14 cellular contexts compared by ENCODE assay signal in the genomic region with DNA sequence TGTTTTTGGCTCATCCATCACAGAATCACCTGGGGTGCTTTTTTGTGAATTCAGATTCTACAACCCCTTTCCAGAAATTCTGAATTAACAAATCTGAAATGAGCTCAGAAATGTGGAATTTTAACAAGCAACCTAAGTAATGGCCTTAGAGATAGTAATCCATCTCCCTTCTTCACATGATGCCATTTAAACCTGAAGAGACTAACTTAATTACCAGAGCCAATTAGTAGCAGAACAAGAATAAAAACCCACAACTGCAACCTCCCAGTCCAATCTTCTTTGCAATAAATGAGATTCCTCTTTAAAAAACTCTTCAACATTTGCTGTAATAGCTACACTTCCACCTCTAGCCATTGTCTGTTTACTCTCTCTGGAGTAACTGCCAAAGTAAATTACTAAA.
DNase-seq lines count a peak whose midpoint lies in the region; ATAC-seq and TF ChIP-seq lines count a peak whose summit lies in the region.
"Had no signal": no experiment of that assay in that cellular context is flagged by ENCODE, and none has a peak within 500 bp of the region (broad histone marks: within the 10 kb centered on the region; RNA-seq: fewer than 3 reads in every experiment).

No MANE protein-coding gene starts in this region.

- no peaks in the 10 kb centered on the region for H3K9me3 Mint-ChIP-seq in activated CD8-positive, alpha-beta memory T cell treated with anti-CD3 and anti-CD28 coated beads, Interleukin-2, amount 10 ng/mL, durations not matched to agents 7 days and 5 days (ENCODE audit: low read depth)
- no peaks in the 10 kb centered on the region for H3K9me3 Mint-ChIP-seq in immature natural killer cell
- H3K9me3 Mint-ChIP-seq in T-cell, result no peaks in the 10 kb centered on the region

- peak overlapping the region; percentile 43 for H3K27ac Mint-ChIP-seq in activated CD8-positive, alpha-beta memory T cell treated with anti-CD3 and anti-CD28 coated beads, Interleukin-2, amount 10 ng/mL, durations not matched to agents 7 days and 5 days
- H3K27ac Mint-ChIP-seq in immature natural killer cell (peak overlapping the region in 4 of 6 donors; percentile 6 to 64 (median 36)), T-cell (no peak overlapping the region)

- no peak overlapping the region for H3K27ac ChIP-seq in HEK293 (ENCODE audit: extremely low read depth, low read depth, low read length)

- CTCF ChIA-PET in activated CD8-positive, alpha-beta memory T cell treated with anti-CD3 and anti-CD28 coated beads, Interleukin-2, amount 10 ng/mL, durations not matched to agents 7 days and 5 days (lab: Charles Lee), result interaction anchor here (1.4 kb wide), 1 partner anchor 14 kb away, joined by 4 read pairs; no protein-coding TSS in a partner anchor
- CTCF ChIA-PET in HEK293 (lab: Yijun Ruan, JAX) (no interaction called here), T-cell (lab: Charles Lee) (no interaction called here)

- POLR2A ChIA-PET in HEK293 (lab: Yijun Ruan, JAX) (no interaction called here), T-cell (lab: Charles Lee) (interaction anchor here (0.6 to 0.7 kb wide), 2 partner anchors 40 to 68 kb away, joined by 3 read pairs; no protein-coding TSS in a partner anchor)

- H3K4me1 Mint-ChIP-seq in activated CD8-positive, alpha-beta memory T cell treated with anti-CD3 and anti-CD28 coated beads, Interleukin-2, amount 10 ng/mL, durations not matched to agents 7 days and 5 days, result peaks cover 12% of the 10 kb centered on the region
- H3K4me1 Mint-ChIP-seq in immature natural killer cell, result peaks cover 34 to 75% of the 10 kb centered on the region in 2 donors
- peaks cover 0 to 17% (median 2%) of the 10 kb centered on the region in 3 donors for H3K4me1 Mint-ChIP-seq in T-cell

- peaks cover 53% of the 10 kb centered on the region for H3K36me3 Mint-ChIP-seq in activated CD8-positive, alpha-beta memory T cell treated with anti-CD3 and anti-CD28 coated beads, Interleukin-2, amount 10 ng/mL, durations not matched to agents 7 days and 5 days
- H3K36me3 Mint-ChIP-seq in immature natural killer cell, result peaks cover 9 to 23% (median 19%) of the 10 kb centered on the region in 3 donors
- H3K36me3 Mint-ChIP-seq in T-cell, result peaks cover 60% of the 10 kb centered on the region

- no peak overlapping the region for H3K4me3 ChIP-seq in HEK293 (ENCODE audit: low read depth, low read length)
- H3K4me3 ChIP-seq: HAP-1 had no signal

- no peaks in the 10 kb centered on the region for H3K27me3 Mint-ChIP-seq in activated CD8-positive, alpha-beta memory T cell treated with anti-CD3 and anti-CD28 coated beads, Interleukin-2, amount 10 ng/mL, durations not matched to agents 7 days and 5 days
- no peaks in the 10 kb centered on the region for H3K27me3 Mint-ChIP-seq in immature natural killer cell (ENCODE audit: low read depth in 3 of 3)
- no peaks in the 10 kb centered on the region for H3K27me3 Mint-ChIP-seq in T-cell
- H3K27me3 Mint-ChIP-seq: CD4-positive, alpha-beta memory T cell had no signal

- H3K4me1 ChIP-seq in HEK293 (ENCODE audit: control insufficient read depth, insufficient read depth, low read length), result no peaks in the 10 kb centered on the region
- H3K4me1 ChIP-seq: Caco-2, HAP-1 had no signal

- no peaks in the 10 kb centered on the region for H3K9me3 ChIP-seq in HEK293 (ENCODE audit: control insufficient read depth, insufficient read depth, low read depth, low read length)
- H3K9me3 ChIP-seq: Caco-2, HAP-1 had no signal

- DNase-seq in activated CD8-positive, alpha-beta memory T cell treated with anti-CD3 and anti-CD28 coated beads, Interleukin-2, amount 10 ng/mL, durations not matched to agents 7 days and 5 days, result no peak
- no peak for DNase-seq in activated CD8-positive, alpha-beta memory T cell treated with anti-CD3 and anti-CD28 coated beads, Interleukin-2, amount 50 U/mL, for 48 hours
- DNase-seq in immature natural killer cell, result no peak
- DNase-seq in T-cell, result no peak
- no peak for DNase-seq in NCI-H1092 (lab: John Stamatoyannopoulos, UW)
- DNase-seq: C1 segment of cervical spinal cord; Caco-2; CD4-positive, alpha-beta memory T cell; DMS153; DND-41; GOT3 had no signal

- TF ChIP-seq CTCF in HEK293 (tag by site-specific recombination; IDR thresholded peaks at IDR 0.05), result no peak

- no peak overlapping the region for H3K4me3 Mint-ChIP-seq in activated CD8-positive, alpha-beta memory T cell treated with anti-CD3 and anti-CD28 coated beads, Interleukin-2, amount 10 ng/mL, durations not matched to agents 7 days and 5 days
- no peak overlapping the region for H3K4me3 Mint-ChIP-seq in immature natural killer cell
- no peak overlapping the region for H3K4me3 Mint-ChIP-seq in T-cell
- H3K4me3 Mint-ChIP-seq: CD4-positive, alpha-beta memory T cell had no signal

- H3K36me3 ChIP-seq in HEK293 (ENCODE audit: control insufficient read depth in 2 of 2, insufficient read depth in 1 of 2, low read length in 2 of 2), result no peaks in the 10 kb centered on the region
- H3K36me3 ChIP-seq: HAP-1 had no signal

- no peak for ATAC-seq in activated CD8-positive, alpha-beta memory T cell treated with anti-CD3 and anti-CD28 coated beads, Interleukin-2, amount 10 ng/mL, durations not matched to agents 7 days and 5 days
- ATAC-seq in HG03457 (IDR thresholded peaks at IDR 0.05; ENCODE audit: unreplicated experiment) (no peak), T-cell (replicated peaks in 1 of 4) (no peak)

TF ChIP-seq in HEK293, 187 proteins besides CTCF, POLR2A, EP300 and RAD21 (continues in another document):
- TF ChIP-seq ZNF610 (tag by site-specific recombination; IDR thresholded peaks at IDR 0.05; ENCODE audit: borderline replicate concordance) (no peak), ZNF37A (tag by site-specific recombination; IDR thresholded peaks at IDR 0.05) (no peak), ZEB2 (tag by site-specific recombination; IDR thresholded peaks at IDR 0.05) (no peak), ZNF366 (tag by site-specific recombination; conservative IDR thresholded peaks at IDR 0.05) (0 out of 2 replicates have a peak, but pooled peaks have one; percentile 20), ZSCAN4 (tag by site-specific recombination; IDR thresholded peaks at IDR 0.05) (no peak), KLF1 (tag by site-specific recombination; IDR thresholded peaks at IDR 0.05) (no peak), ZFP41 (tag by site-specific recombination; IDR thresholded peaks at IDR 0.05; ENCODE audit: borderline replicate concordance) (no peak), OSR2 (tag by site-specific recombination; IDR thresholded peaks at IDR 0.05) (peak; percentile 40; the same call in 1 of the 2 replicates), SALL2 (tag by site-specific recombination; IDR thresholded peaks at IDR 0.05; ENCODE audit: borderline replicate concordance) (no peak), ZNF335 (tag by site-specific recombination; conservative IDR thresholded peaks at IDR 0.05) (no peak), OVOL3 (tag by site-specific recombination; IDR thresholded peaks at IDR 0.05) (no peak), ZNF175 (tag by site-specific recombination; IDR thresholded peaks at IDR 0.05) (no peak), ZBTB44 (tag by site-specific recombination; IDR thresholded peaks at IDR 0.05) (peak; percentile 36; the same call in 1 of the 2 replicates)
- TF ChIP-seq, protein P1, sequence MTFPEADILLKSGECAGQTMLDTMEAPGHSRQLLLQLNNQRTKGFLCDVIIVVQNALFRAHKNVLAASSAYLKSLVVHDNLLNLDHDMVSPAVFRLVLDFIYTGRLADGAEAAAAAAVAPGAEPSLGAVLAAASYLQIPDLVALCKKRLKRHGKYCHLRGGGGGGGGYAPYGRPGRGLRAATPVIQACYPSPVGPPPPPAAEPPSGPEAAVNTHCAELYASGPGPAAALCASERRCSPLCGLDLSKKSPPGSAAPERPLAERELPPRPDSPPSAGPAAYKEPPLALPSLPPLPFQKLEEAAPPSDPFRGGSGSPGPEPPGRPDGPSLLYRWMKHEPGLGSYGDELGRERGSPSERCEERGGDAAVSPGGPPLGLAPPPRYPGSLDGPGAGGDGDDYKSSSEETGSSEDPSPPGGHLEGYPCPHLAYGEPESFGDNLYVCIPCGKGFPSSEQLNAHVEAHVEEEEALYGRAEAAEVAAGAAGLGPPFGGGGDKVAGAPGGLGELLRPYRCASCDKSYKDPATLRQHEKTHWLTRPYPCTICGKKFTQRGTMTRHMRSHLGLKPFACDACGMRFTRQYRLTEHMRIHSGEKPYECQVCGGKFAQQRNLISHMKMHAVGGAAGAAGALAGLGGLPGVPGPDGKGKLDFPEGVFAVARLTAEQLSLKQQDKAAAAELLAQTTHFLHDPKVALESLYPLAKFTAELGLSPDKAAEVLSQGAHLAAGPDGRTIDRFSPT (tag by site-specific recombination; IDR thresholded peaks at IDR 0.05), result no peak

Comparison
In these comparisons a context has a peak if more than half of its experiments do, and no peak if none do; other contexts are left out.
1. H3K27ac Mint-ChIP-seq: peak in activated CD8-positive, alpha-beta memory T cell treated with anti-CD3 and anti-CD28 coated beads, Interleukin-2, amount 10 ng/mL, durations not matched to agents 7 days and 5 days (single experiment) and immature natural killer cell (4 of 6); none in T-cell (0 of 2).